ENCODE assay signal across 15 cellular contexts in genomic region chr6:45706319-45706718, GRCh38.
DNase-seq lines count a peak whose midpoint lies in the region; ATAC-seq lines count a peak whose summit lies in the region.
"Had no signal": no experiment of that assay in that cellular context is flagged by ENCODE, and none has a peak within 500 bp of the region (broad histone marks: within the 10 kb centered on the region; RNA-seq: fewer than 3 reads in every experiment).

No MANE protein-coding gene starts in this region.

- peaks cover 13% of the 10 kb centered on the region for H3K4me1 ChIP-seq in SJCRH30
- H3K4me1 ChIP-seq: colonic mucosa had no signal

- peak; percentile 6 for ATAC-seq in stimulated activated naive CD8-positive, alpha-beta T cell treated with anti-CD3 and anti-CD28 coated beads, Interleukin-15, amount 100 ng/mL, for 72 hours
- ATAC-seq in stimulated activated naive CD8-positive, alpha-beta T cell treated with anti-CD3 and anti-CD28 coated beads, Interleukin-15, Interleukin-2, amounts not matched to agents 100 U/mL and 50 U/mL, for 24 hours: no peak
- ATAC-seq in GM21717 (IDR thresholded peaks at IDR 0.05; ENCODE audit: unreplicated experiment) (peak; percentile 41), HG03354 (IDR thresholded peaks at IDR 0.05; ENCODE audit: poor library complexity, severe bottlenecking, unreplicated experiment) (peak; percentile 40), HG03095 (IDR thresholded peaks at IDR 0.05; ENCODE audit: unreplicated experiment) (no peak), GM19023 (IDR thresholded peaks at IDR 0.05; ENCODE audit: unreplicated experiment) (no peak)
- ATAC-seq: T-helper 17 cell had no signal

- no peak overlapping the region for H3K27ac ChIP-seq in SJCRH30
- H3K27ac ChIP-seq: colonic mucosa had no signal

- DNase-seq in stimulated activated naive CD8-positive, alpha-beta T cell treated with anti-CD3 and anti-CD28 coated beads, Interleukin-15, amount 100 ng/mL, for 72 hours: peak in 1 of 2 donors; percentile 24
- no peak for DNase-seq in stimulated activated naive CD8-positive, alpha-beta T cell treated with anti-CD3 and anti-CD28 coated beads, Interleukin-15, Interleukin-2, amounts not matched to agents 100 U/mL and 50 U/mL, for 24 hours
- DNase-seq in activated gamma-delta T cell (lab: John Stamatoyannopoulos, UW) (no peak), SJCRH30 (no peak)
- DNase-seq: activated effector memory CD4-positive, alpha-beta T cell treated with Interleukin-2 at 50 U/mL for 16 hours; Calu3; colonic mucosa; H7; mesendoderm; MM.1S; T-helper 17 cell had no signal

- no peak overlapping the region for H3K4me3 ChIP-seq in SJCRH30
- H3K4me3 ChIP-seq: colonic mucosa had no signal

- no peaks in the 10 kb centered on the region for H3K36me3 ChIP-seq in SJCRH30
- H3K36me3 ChIP-seq: colonic mucosa had no signal

- no peaks in the 10 kb centered on the region for H3K27me3 ChIP-seq in SJCRH30
- H3K27me3 ChIP-seq: colonic mucosa had no signal

- H3K9me3 ChIP-seq in SJCRH30 (replicated peaks): no peaks in the 10 kb centered on the region
- H3K9me3 ChIP-seq: colonic mucosa had no signal

- H3K4me3 Mint-ChIP-seq in stimulated activated naive CD8-positive, alpha-beta T cell treated with anti-CD3 and anti-CD28 coated beads, Interleukin-15, amount 100 ng/mL, for 72 hours: no peak overlapping the region
- H3K4me3 Mint-ChIP-seq: T-helper 17 cell had no signal

- H3K9me3 Mint-ChIP-seq in stimulated activated naive CD8-positive, alpha-beta T cell treated with anti-CD3 and anti-CD28 coated beads, Interleukin-15, amount 100 ng/mL, for 72 hours: no peaks in the 10 kb centered on the region

- no peaks in the 10 kb centered on the region for H3K27me3 Mint-ChIP-seq in stimulated activated naive CD8-positive, alpha-beta T cell treated with anti-CD3 and anti-CD28 coated beads, Interleukin-15, amount 100 ng/mL, for 72 hours
- H3K27me3 Mint-ChIP-seq: T-helper 17 cell had no signal

- H3K4me1 Mint-ChIP-seq in stimulated activated naive CD8-positive, alpha-beta T cell treated with anti-CD3 and anti-CD28 coated beads, Interleukin-15, amount 100 ng/mL, for 72 hours: peaks cover 23% of the 10 kb centered on the region

- no peak overlapping the region for H3K27ac Mint-ChIP-seq in stimulated activated naive CD8-positive, alpha-beta T cell treated with anti-CD3 and anti-CD28 coated beads, Interleukin-15, amount 100 ng/mL, for 72 hours
- H3K27ac Mint-ChIP-seq: T-helper 17 cell had no signal

Comparison
In these comparisons a context has a peak if more than half of its experiments do, and no peak if none do; other contexts are left out.
1. ATAC-seq: peak in stimulated activated naive CD8-positive, alpha-beta T cell treated with anti-CD3 and anti-CD28 coated beads, Interleukin-15, amount 100 ng/mL, for 72 hours (single experiment), GM21717 (single experiment) and HG03354 (single experiment); none in stimulated activated naive CD8-positive, alpha-beta T cell treated with anti-CD3 and anti-CD28 coated beads, Interleukin-15, Interleukin-2, amounts not matched to agents 100 U/mL and 50 U/mL, for 24 hours (single experiment), HG03095 (single experiment) and GM19023 (single experiment).